ENCODE assay signal across 1 cellular context in genomic region chr20:16115891-16116577, GRCh38.
TF ChIP-seq lines count a peak whose summit lies in the region.

No MANE protein-coding gene starts in this region.

TF ChIP-seq in GM23338, 12 proteins besides CTCF, POLR2A, EP300 and RAD21 (continued from another document):
- TF ChIP-seq REST (IDR thresholded peaks at IDR 0.05; ENCODE audit: unreplicated experiment) (no peak), ZNF462 (CRISPR knock-in tag; IDR thresholded peaks at IDR 0.05) (no peak), ZNF114 (CRISPR knock-in tag; IDR thresholded peaks at IDR 0.05) (no peak), NANOG (IDR thresholded peaks at IDR 0.05; ENCODE audit: borderline replicate concordance) (no peak)
